Comparison of ENCODE assay signal across 8 cellular contexts in genomic region chr11:33802414-33802950, GRCh38. TPM values are rescaled to one million over a fixed set of nuclear protein-coding genes. Genes with fewer than 3 reads are reported as not detected.
DNase-seq lines count a peak whose midpoint lies in the region; ATAC-seq and TF ChIP-seq lines count a peak whose summit lies in the region.

No MANE protein-coding gene starts in this region.

- intact Hi-C loops in activated CD4-positive, alpha-beta memory T cell treated with anti-CD3 and anti-CD28 coated beads for 36 hours (cut with micrococcal nuclease): loop anchor here (5.0 kb wide), 1 partner anchor 555 kb away; the partner anchor contains the start of gene ABTB2

- no peak overlapping the region for H2AK5ac ChIP-seq in neuronal stem cell (ENCODE audit: low read depth, low read length)

- no peak for TF ChIP-seq CTCF in foreskin keratinocyte (conservative IDR thresholded peaks at IDR 0.05)

- no peak overlapping the region for H3K4me3 Mint-ChIP-seq in activated CD4-positive, alpha-beta memory T cell treated with anti-CD3 and anti-CD28 coated beads for 36 hours
- no peak overlapping the region for H3K4me3 Mint-ChIP-seq in activated CD4-positive, alpha-beta memory T cell treated with anti-CD3 and anti-CD28 coated beads, Interleukin-2, amount 10 ng/mL, durations not matched to agents 7 days and 5 days

- H3K9ac ChIP-seq in neuronal stem cell (ENCODE audit: low read depth, low read length, poor library complexity): peak overlapping the region; percentile 7

- no peak overlapping the region for H3K23ac ChIP-seq in neuronal stem cell (ENCODE audit: low read depth, low read length, poor library complexity)

- no peak overlapping the region for H2BK120ac ChIP-seq in neuronal stem cell (ENCODE audit: low read depth, low read length)

- H3K4me1 ChIP-seq in foreskin keratinocyte: peaks cover 6% of the 10 kb centered on the region
- no peaks in the 10 kb centered on the region for H3K4me1 ChIP-seq in neuronal stem cell (ENCODE audit: control insufficient read depth in 2 of 2, insufficient read depth in 1 of 2, low read depth in 1 of 2, low read length in 2 of 2)

- no peaks in the 10 kb centered on the region for H3K36me3 Mint-ChIP-seq in activated CD4-positive, alpha-beta memory T cell treated with anti-CD3 and anti-CD28 coated beads for 36 hours
- no peaks in the 10 kb centered on the region for H3K36me3 Mint-ChIP-seq in activated CD4-positive, alpha-beta memory T cell treated with anti-CD3 and anti-CD28 coated beads, Interleukin-2, amount 10 ng/mL, durations not matched to agents 7 days and 5 days (ENCODE audit: low read depth)

- peaks cover 38% of the 10 kb centered on the region for H3K27me3 Mint-ChIP-seq in activated CD4-positive, alpha-beta memory T cell treated with anti-CD3 and anti-CD28 coated beads for 36 hours
- peaks cover 69% of the 10 kb centered on the region for H3K27me3 Mint-ChIP-seq in activated CD4-positive, alpha-beta memory T cell treated with anti-CD3 and anti-CD28 coated beads, Interleukin-2, amount 10 ng/mL, durations not matched to agents 7 days and 5 days

- H3K27ac ChIP-seq in foreskin keratinocyte: no peak overlapping the region
- no peak overlapping the region for H3K27ac ChIP-seq in neuronal stem cell (replicated peaks; ENCODE audit: low read length)

- H3K27ac Mint-ChIP-seq in activated CD4-positive, alpha-beta memory T cell treated with anti-CD3 and anti-CD28 coated beads for 36 hours: no peak overlapping the region
- no peak overlapping the region for H3K27ac Mint-ChIP-seq in activated CD4-positive, alpha-beta memory T cell treated with anti-CD3 and anti-CD28 coated beads, Interleukin-2, amount 10 ng/mL, durations not matched to agents 7 days and 5 days

- no peak overlapping the region for H2BK15ac ChIP-seq in neuronal stem cell (ENCODE audit: low read length)

- H2AFZ ChIP-seq in neuronal stem cell (ENCODE audit: low read length): peak overlapping the region; percentile 91

- H2BK12ac ChIP-seq in neuronal stem cell (ENCODE audit: low read length): no peak overlapping the region

- H3K36me3 ChIP-seq in neuronal stem cell (replicated peaks in 1 of 2; ENCODE audit: control insufficient read depth in 2 of 2, insufficient read depth in 2 of 2, low read length in 2 of 2): no peaks in the 10 kb centered on the region

- no peaks in the 10 kb centered on the region for H3K9me3 ChIP-seq in neuronal stem cell (replicated peaks in 1 of 2; ENCODE audit: control insufficient read depth in 2 of 2, insufficient read depth in 1 of 2, low read depth in 1 of 2, low read length in 2 of 2)

- no peaks in the 10 kb centered on the region for H3K79me1 ChIP-seq in neuronal stem cell (ENCODE audit: low read depth, low read length)

- H3K4me3 ChIP-seq in neuronal stem cell (ENCODE audit: low read length in 2 of 2): peak overlapping the region; percentile 39 to 77

- CTCF ChIA-PET in activated CD4-positive, alpha-beta memory T cell treated with anti-CD3 and anti-CD28 coated beads for 36 hours (lab: Charles Lee): no interaction called here
- CTCF ChIA-PET in activated CD4-positive, alpha-beta memory T cell treated with anti-CD3 and anti-CD28 coated beads, Interleukin-2, amount 10 ng/mL, durations not matched to agents 7 days and 5 days (lab: Charles Lee): no interaction called here

- DNase-seq in activated CD4-positive, alpha-beta memory T cell treated with anti-CD3 and anti-CD28 coated beads for 36 hours: peak; percentile 49
- no peak for DNase-seq in activated CD4-positive, alpha-beta memory T cell treated with anti-CD3 and anti-CD28 coated beads, Interleukin-2, amount 10 ng/mL, durations not matched to agents 7 days and 5 days
- DNase-seq in NCI-H1930 (lab: John Stamatoyannopoulos, UW) (peak; percentile 36 to 75), foreskin keratinocyte (peak; percentile 64 to 84), neuronal stem cell (ENCODE audit: low spot score) (peak; percentile 82)
- peak; percentile 13 to 20 for DNase-seq in activated CD4-positive, alpha-beta T cell treated with anti-CD3 and anti-CD28 coated beads, Interleukin-2, amount 50 U/mL, for 48 hours

- H3K4ac ChIP-seq in neuronal stem cell (ENCODE audit: low read length): no peak overlapping the region

- H3K14ac ChIP-seq in neuronal stem cell (ENCODE audit: low read length): no peak overlapping the region

- H3K9me3 Mint-ChIP-seq in activated CD4-positive, alpha-beta memory T cell treated with anti-CD3 and anti-CD28 coated beads for 36 hours: no peaks in the 10 kb centered on the region
- no peaks in the 10 kb centered on the region for H3K9me3 Mint-ChIP-seq in activated CD4-positive, alpha-beta memory T cell treated with anti-CD3 and anti-CD28 coated beads, Interleukin-2, amount 10 ng/mL, durations not matched to agents 7 days and 5 days

- H3K27me3 ChIP-seq in foreskin keratinocyte (peaks cover 87% of the 10 kb centered on the region), neuronal stem cell (ENCODE audit: control insufficient read depth in 3 of 3, insufficient read depth in 3 of 3, low read depth in 1 of 3, low read length in 3 of 3) (peaks cover 0 to 79% (median 8%) of the 10 kb centered on the region in 3 experiments)

- H4K8ac ChIP-seq in neuronal stem cell (ENCODE audit: low read depth, low read length): no peak overlapping the region

- no CpG with 5 or more reads among the region's 12 CpGs for WGBS in neuronal stem cell (ENCODE audit: extremely low coverage in 2 of 2, insufficient read length in 2 of 2, insufficient replicate concordance in 1 of 2), 2 donors

- ATAC-seq in foreskin keratinocyte (peak; percentile 97), HG02981 (IDR thresholded peaks at IDR 0.05; ENCODE audit: unreplicated experiment) (no peak), HG03139 (IDR thresholded peaks at IDR 0.05; ENCODE audit: unreplicated experiment) (no peak)

- peak overlapping the region; percentile 82 for H3K4me2 ChIP-seq in neuronal stem cell (ENCODE audit: insufficient read depth, low read length, poor library complexity, severe bottlenecking)

- H4K91ac ChIP-seq in neuronal stem cell (ENCODE audit: low read depth, low read length, poor library complexity): no peak overlapping the region

- peaks cover 8% of the 10 kb centered on the region for H3K4me1 Mint-ChIP-seq in activated CD4-positive, alpha-beta memory T cell treated with anti-CD3 and anti-CD28 coated beads for 36 hours (ENCODE audit: low read depth)
- H3K4me1 Mint-ChIP-seq in activated CD4-positive, alpha-beta memory T cell treated with anti-CD3 and anti-CD28 coated beads, Interleukin-2, amount 10 ng/mL, durations not matched to agents 7 days and 5 days: no peaks in the 10 kb centered on the region

- peak overlapping the region; percentile 11 for H3K18ac ChIP-seq in neuronal stem cell (ENCODE audit: low read length)

- POLR2A ChIA-PET in activated CD4-positive, alpha-beta memory T cell treated with anti-CD3 and anti-CD28 coated beads for 36 hours (lab: Charles Lee): no interaction called here
- POLR2A ChIA-PET in activated CD4-positive, alpha-beta memory T cell treated with anti-CD3 and anti-CD28 coated beads, Interleukin-2, amount 10 ng/mL, durations not matched to agents 7 days and 5 days (lab: Charles Lee): no interaction called here

- no peak overlapping the region for H2BK5ac ChIP-seq in neuronal stem cell (ENCODE audit: low read length)

RNA-seq across cellular contexts. Expression of gene FBXO3, which starts 28.2 kb away (rescaled TPM):
- 10 to 100 TPM; 16.5 to 17.7 TPM for total RNA-seq in activated CD4-positive, alpha-beta memory T cell treated with anti-CD3 and anti-CD28 coated beads for 36 hours
- total RNA-seq in activated CD4-positive, alpha-beta memory T cell treated with anti-CD3 and anti-CD28 coated beads, Interleukin-2, amount 10 ng/mL, durations not matched to agents 7 days and 5 days: 10 to 100 TPM; 26.9 to 30.9 TPM
- total RNA-seq in foreskin keratinocyte: 34.0 and 34.9 TPM in 2 replicates
- 14.5 and 15.5 TPM in 2 replicates for polyA plus RNA-seq in foreskin keratinocyte
- polyA plus RNA-seq in neuronal stem cell (2013, experiment 1 of 2): 18.5 TPM
- 19.6 TPM for polyA plus RNA-seq in neuronal stem cell (2013, experiment 2 of 2)
